Comparison of ENCODE assay signal across 2 cellular contexts in the genomic region with DNA sequence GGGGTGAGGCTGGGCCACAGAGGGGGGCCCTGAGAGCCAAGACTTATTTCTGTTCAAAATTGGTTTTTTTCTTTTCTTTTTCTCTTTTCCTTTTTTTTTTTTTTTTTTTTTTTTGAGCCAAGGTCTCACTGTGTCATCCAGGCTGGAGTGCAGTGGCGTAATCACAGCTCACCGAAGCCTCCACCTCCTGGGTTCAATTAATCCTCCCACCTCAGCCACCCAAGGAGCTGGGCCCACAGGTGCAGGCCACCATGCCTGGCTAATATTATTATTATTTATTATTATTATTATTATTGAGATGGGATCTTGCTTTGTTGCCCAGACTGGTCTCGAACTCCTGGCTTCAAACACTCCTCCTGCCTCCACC.
TF ChIP-seq lines count a peak whose summit lies in the region.

No MANE protein-coding gene starts in this region.

TF ChIP-seq in liver, 16 proteins besides CTCF, POLR2A, EP300 and RAD21:
- TF ChIP-seq, protein P1, sequence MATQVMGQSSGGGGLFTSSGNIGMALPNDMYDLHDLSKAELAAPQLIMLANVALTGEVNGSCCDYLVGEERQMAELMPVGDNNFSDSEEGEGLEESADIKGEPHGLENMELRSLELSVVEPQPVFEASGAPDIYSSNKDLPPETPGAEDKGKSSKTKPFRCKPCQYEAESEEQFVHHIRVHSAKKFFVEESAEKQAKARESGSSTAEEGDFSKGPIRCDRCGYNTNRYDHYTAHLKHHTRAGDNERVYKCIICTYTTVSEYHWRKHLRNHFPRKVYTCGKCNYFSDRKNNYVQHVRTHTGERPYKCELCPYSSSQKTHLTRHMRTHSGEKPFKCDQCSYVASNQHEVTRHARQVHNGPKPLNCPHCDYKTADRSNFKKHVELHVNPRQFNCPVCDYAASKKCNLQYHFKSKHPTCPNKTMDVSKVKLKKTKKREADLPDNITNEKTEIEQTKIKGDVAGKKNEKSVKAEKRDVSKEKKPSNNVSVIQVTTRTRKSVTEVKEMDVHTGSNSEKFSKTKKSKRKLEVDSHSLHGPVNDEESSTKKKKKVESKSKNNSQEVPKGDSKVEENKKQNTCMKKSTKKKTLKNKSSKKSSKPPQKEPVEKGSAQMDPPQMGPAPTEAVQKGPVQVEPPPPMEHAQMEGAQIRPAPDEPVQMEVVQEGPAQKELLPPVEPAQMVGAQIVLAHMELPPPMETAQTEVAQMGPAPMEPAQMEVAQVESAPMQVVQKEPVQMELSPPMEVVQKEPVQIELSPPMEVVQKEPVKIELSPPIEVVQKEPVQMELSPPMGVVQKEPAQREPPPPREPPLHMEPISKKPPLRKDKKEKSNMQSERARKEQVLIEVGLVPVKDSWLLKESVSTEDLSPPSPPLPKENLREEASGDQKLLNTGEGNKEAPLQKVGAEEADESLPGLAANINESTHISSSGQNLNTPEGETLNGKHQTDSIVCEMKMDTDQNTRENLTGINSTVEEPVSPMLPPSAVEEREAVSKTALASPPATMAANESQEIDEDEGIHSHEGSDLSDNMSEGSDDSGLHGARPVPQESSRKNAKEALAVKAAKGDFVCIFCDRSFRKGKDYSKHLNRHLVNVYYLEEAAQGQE (IDR thresholded peaks at IDR 0.05): no peak
- no peak for TF ChIP-seq GABPA (IDR thresholded peaks at IDR 0.05 in 1 of 2, conservative IDR thresholded peaks at IDR 0.05 in 1 of 2)
- TF ChIP-seq FOXA1 (IDR thresholded peaks at IDR 0.05): no peak
- no peak for TF ChIP-seq EGR1 (IDR thresholded peaks at IDR 0.05; ENCODE audit: low read depth in 2 of 2)
TF ChIP-seq in liver: peak in this region for 0.

TF ChIP-seq in HepG2, 621 proteins besides CTCF, POLR2A, EP300 and RAD21:
- TF ChIP-seq KDM1A (CRISPR knock-in tag; IDR thresholded peaks at IDR 0.05): no peak
- TF ChIP-seq, protein P2, sequence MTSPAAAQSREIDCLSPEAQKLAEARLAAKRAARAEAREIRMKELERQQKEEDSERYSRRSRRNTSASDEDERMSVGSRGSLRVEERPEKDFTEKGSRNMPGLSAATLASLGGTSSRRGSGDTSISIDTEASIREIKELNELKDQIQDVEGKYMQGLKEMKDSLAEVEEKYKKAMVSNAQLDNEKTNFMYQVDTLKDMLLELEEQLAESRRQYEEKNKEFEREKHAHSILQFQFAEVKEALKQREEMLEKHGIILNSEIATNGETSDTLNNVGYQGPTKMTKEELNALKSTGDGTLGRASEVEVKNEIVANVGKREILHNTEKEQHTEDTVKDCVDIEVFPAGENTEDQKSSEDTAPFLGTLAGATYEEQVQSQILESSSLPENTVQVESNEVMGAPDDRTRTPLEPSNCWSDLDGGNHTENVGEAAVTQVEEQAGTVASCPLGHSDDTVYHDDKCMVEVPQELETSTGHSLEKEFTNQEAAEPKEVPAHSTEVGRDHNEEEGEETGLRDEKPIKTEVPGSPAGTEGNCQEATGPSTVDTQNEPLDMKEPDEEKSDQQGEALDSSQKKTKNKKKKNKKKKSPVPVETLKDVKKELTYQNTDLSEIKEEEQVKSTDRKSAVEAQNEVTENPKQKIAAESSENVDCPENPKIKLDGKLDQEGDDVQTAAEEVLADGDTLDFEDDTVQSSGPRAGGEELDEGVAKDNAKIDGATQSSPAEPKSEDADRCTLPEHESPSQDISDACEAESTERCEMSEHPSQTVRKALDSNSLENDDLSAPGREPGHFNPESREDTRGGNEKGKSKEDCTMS (CRISPR knock-in tag; conservative IDR thresholded peaks at IDR 0.05): no peak
- TF ChIP-seq FOXP1 (IDR thresholded peaks at IDR 0.05): no peak
- TF ChIP-seq FOXP1 (CRISPR knock-in tag; IDR thresholded peaks at IDR 0.05): no peak
- TF ChIP-seq, protein P3, sequence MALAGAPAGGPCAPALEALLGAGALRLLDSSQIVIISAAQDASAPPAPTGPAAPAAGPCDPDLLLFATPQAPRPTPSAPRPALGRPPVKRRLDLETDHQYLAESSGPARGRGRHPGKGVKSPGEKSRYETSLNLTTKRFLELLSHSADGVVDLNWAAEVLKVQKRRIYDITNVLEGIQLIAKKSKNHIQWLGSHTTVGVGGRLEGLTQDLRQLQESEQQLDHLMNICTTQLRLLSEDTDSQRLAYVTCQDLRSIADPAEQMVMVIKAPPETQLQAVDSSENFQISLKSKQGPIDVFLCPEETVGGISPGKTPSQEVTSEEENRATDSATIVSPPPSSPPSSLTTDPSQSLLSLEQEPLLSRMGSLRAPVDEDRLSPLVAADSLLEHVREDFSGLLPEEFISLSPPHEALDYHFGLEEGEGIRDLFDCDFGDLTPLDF (CRISPR knock-in tag; IDR thresholded peaks at IDR 0.05): no peak
- TF ChIP-seq MLLT10 (CRISPR knock-in tag; IDR thresholded peaks at IDR 0.05): no peak
- TF ChIP-seq ZBTB3 (CRISPR knock-in tag; IDR thresholded peaks at IDR 0.05; ENCODE audit: borderline replicate concordance, low read depth): no peak
